Comparison of ENCODE assay signal across 9 cellular contexts in genomic region chr22:39205344-39206021, GRCh38. TPM values are rescaled to one million over a fixed set of nuclear protein-coding genes. Genes with fewer than 3 reads are reported as not detected.
DNase-seq lines count a peak whose midpoint lies in the region; ATAC-seq lines count a peak whose summit lies in the region.
"Had no signal": no experiment of that assay in that cellular context is flagged by ENCODE, and none has a peak within 500 bp of the region (broad histone marks: within the 10 kb centered on the region; RNA-seq: fewer than 3 reads in every experiment).

No MANE protein-coding gene starts in this region.

- no peaks in the 10 kb centered on the region for H3K36me3 ChIP-seq in effector memory CD4-positive, alpha-beta T cell (ENCODE audit: control insufficient read depth, insufficient read depth, low read length)
- H3K36me3 ChIP-seq: uterus had no signal

- H3K4me1 ChIP-seq in effector memory CD4-positive, alpha-beta T cell (ENCODE audit: control insufficient read depth, insufficient read depth, low read length, poor library complexity, severe bottlenecking) = peaks cover 5% of the 10 kb centered on the region
- H3K4me1 ChIP-seq: uterus had no signal

- H3K9me3 ChIP-seq in effector memory CD4-positive, alpha-beta T cell (ENCODE audit: control insufficient read depth, low read length) = no peaks in the 10 kb centered on the region
- H3K9me3 ChIP-seq: uterus had no signal

- no peak for ATAC-seq in GM18909 (IDR thresholded peaks at IDR 0.05; ENCODE audit: poor library complexity, unreplicated experiment)

- peak; percentile 19 for DNase-seq in NOMO-1 treated with DMSO at 0.1 percent for 48 hours (lab: John Stamatoyannopoulos, UW; ENCODE audit: unreplicated experiment)
- DNase-seq in NOMO-1 treated with dmso at 0.1 percent for 144 hours (lab: John Stamatoyannopoulos, UW; ENCODE audit: unreplicated experiment) = no peak
- peak; percentile 92 for DNase-seq in RPMI7951 (ENCODE audit: low read depth)
- DNase-seq in effector memory CD4-positive, alpha-beta T cell = peak in 2 of 3 donors; percentile 11 to 58
- peak; percentile 49 for DNase-seq in stimulated activated CD8-positive, alpha-beta memory T cell treated with anti-CD3 and anti-CD28 coated beads, Interleukin-12 subunit alpha, Interleukin-12 subunit beta, amount 100 ng/mL, for 4 hours (ENCODE audit: low read depth)
- DNase-seq in occipital lobe (lab: John Stamatoyannopoulos, UW) = no peak
- DNase-seq in cerebellar cortex (ENCODE audit: low spot score) = no peak

- no peaks in the 10 kb centered on the region for H3K27me3 ChIP-seq in effector memory CD4-positive, alpha-beta T cell (replicated peaks; ENCODE audit: control insufficient read depth, insufficient read depth, low read length, poor library complexity, severe bottlenecking)
- H3K27me3 ChIP-seq: uterus had no signal

- no peak overlapping the region for H3K27ac ChIP-seq in effector memory CD4-positive, alpha-beta T cell (ENCODE audit: insufficient read depth, low read length, poor library complexity, severe bottlenecking)
- H3K27ac ChIP-seq: uterus had no signal

- H3K4me3 ChIP-seq in effector memory CD4-positive, alpha-beta T cell (ENCODE audit: insufficient read depth, low read depth, low read length, poor library complexity, severe bottlenecking) = no peak overlapping the region
- H3K4me3 ChIP-seq: uterus had no signal

RNA-seq across cellular contexts. Expression of gene PDGFB, which starts 39.3 kb away (rescaled TPM):
- total RNA-seq in RPMI7951 (2014; rRNA removed; shearing (Covaris generic)) = 1.2 and 1.7 TPM in 2 replicates
- 2.5 TPM for total RNA-seq in occipital lobe

RNA-seq across cellular contexts. Expression of gene CBX7, which starts 53.0 kb away (rescaled TPM):
- total RNA-seq in RPMI7951 (2014; rRNA removed; shearing (Covaris generic)) = 1.4 and 1.6 TPM in 2 replicates
- total RNA-seq in occipital lobe = 6.6 TPM

Comparison
In these comparisons a context has a peak if more than half of its experiments do, and no peak if none do; other contexts are left out.
1. DNase-seq: peak in NOMO-1 treated with DMSO at 0.1 percent for 48 hours (single experiment), RPMI7951 (single experiment), effector memory CD4-positive, alpha-beta T cell (2 of 3) and stimulated activated CD8-positive, alpha-beta memory T cell treated with anti-CD3 and anti-CD28 coated beads, Interleukin-12 subunit alpha, Interleukin-12 subunit beta, amount 100 ng/mL, for 4 hours (single experiment); none in NOMO-1 treated with dmso at 0.1 percent for 144 hours (single experiment), occipital lobe (single experiment) and cerebellar cortex (single experiment).